Comparison of ENCODE assay signal across 13 cellular contexts in the genomic region with DNA sequence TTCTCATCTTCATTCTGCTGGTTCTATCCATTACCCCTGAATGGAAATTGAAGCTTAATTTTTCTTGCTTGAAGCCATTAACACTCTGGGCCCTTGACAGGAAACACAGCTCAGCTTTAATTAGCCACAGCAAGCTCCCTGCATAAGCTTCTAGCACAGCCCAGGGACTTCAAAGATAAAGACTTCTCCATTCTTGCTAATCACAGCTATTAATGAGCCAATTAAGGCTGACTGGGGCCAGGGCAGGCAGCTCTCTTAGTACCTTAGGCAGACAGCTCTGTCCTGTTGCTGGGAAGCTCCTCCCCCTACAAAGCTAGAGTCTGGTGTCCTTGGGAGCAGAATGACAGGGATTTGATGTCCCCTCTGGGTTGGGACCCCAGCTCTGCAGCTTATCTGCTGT. TPM values are rescaled to one million over a fixed set of nuclear protein-coding genes. Genes with fewer than 3 reads are reported as not detected.
"Had no signal": no experiment of that assay in that cellular context is flagged by ENCODE, and none has a peak within 500 bp of the region (broad histone marks: within the 10 kb centered on the region; RNA-seq: fewer than 3 reads in every experiment).

No MANE protein-coding gene starts in this region.

- H3K36me3 Mint-ChIP-seq: activated naive CD8-positive, alpha-beta T cell treated with anti-CD3 and anti-CD28 coated beads, Interleukin-2, amount 10 ng/mL, durations not matched to agents 7 days and 5 days had no signal

- ATAC-seq: activated T-cell treated with anti-CD3 and anti-CD28 coated beads, Interleukin-2, amount 50 U/mL, for 72 hours; upper lobe of right lung had no signal

- H3K9me3 ChIP-seq: ascending aorta, esophagus squamous epithelium, left ventricle myocardium inferior, ovary, testis, upper lobe of right lung had no signal

- H3K4me3 ChIP-seq: ascending aorta, esophagus squamous epithelium, left ventricle myocardium inferior, ovary, testis, upper lobe of right lung had no signal

- DNase-seq: activated CD4-positive, alpha-beta memory T cell treated with anti-CD3 and anti-CD28 coated beads, Interleukin-2, amount 10 ng/mL, durations not matched to agents 7 days and 5 days; activated naive CD8-positive, alpha-beta T cell treated with anti-CD3 and anti-CD28 coated beads, Interleukin-2, amount 10 ng/mL, durations not matched to agents 7 days and 5 days; activated T-cell treated with anti-CD3 and anti-CD28 coated beads, Interleukin-2, amount 50 U/mL, for 72 hours; esophagus squamous epithelium; foreskin fibroblast; left ventricle myocardium inferior; mesenchymal stem cell; ovary; stimulated activated CD4-positive, alpha-beta T cell treated with anti-CD3 and anti-CD28 coated beads, Interleukin-4, amount 100 ng/mL, for 1 hour; testis; upper lobe of right lung had no signal

- H3K9me3 Mint-ChIP-seq: activated CD4-positive, alpha-beta memory T cell treated with anti-CD3 and anti-CD28 coated beads, Interleukin-2, amount 10 ng/mL, durations not matched to agents 7 days and 5 days; activated naive CD8-positive, alpha-beta T cell treated with anti-CD3 and anti-CD28 coated beads, Interleukin-2, amount 10 ng/mL, durations not matched to agents 7 days and 5 days; activated T-cell treated with anti-CD3 and anti-CD28 coated beads, Interleukin-2, amount 50 U/mL, for 72 hours; stimulated activated naive CD8-positive, alpha-beta T cell treated with anti-CD3 and anti-CD28 coated beads, Interleukin-15, Interleukin-2, amounts not matched to agents 100 ng/mL and 50 ng/mL, for 24 hours had no signal

- H3K27me3 ChIP-seq: ascending aorta, esophagus squamous epithelium, ovary, testis, upper lobe of right lung had no signal

- H3K4me3 Mint-ChIP-seq: activated CD4-positive, alpha-beta memory T cell treated with anti-CD3 and anti-CD28 coated beads, Interleukin-2, amount 10 ng/mL, durations not matched to agents 7 days and 5 days; activated naive CD8-positive, alpha-beta T cell treated with anti-CD3 and anti-CD28 coated beads, Interleukin-2, amount 10 ng/mL, durations not matched to agents 7 days and 5 days; activated T-cell treated with anti-CD3 and anti-CD28 coated beads, Interleukin-2, amount 50 U/mL, for 72 hours; stimulated activated naive CD8-positive, alpha-beta T cell treated with anti-CD3 and anti-CD28 coated beads, Interleukin-15, Interleukin-2, amounts not matched to agents 100 ng/mL and 50 ng/mL, for 24 hours had no signal

- H3K27ac ChIP-seq: ascending aorta, esophagus squamous epithelium, left ventricle myocardium inferior, ovary, testis, upper lobe of right lung had no signal

- H3K4me1 Mint-ChIP-seq: activated CD4-positive, alpha-beta memory T cell treated with anti-CD3 and anti-CD28 coated beads, Interleukin-2, amount 10 ng/mL, durations not matched to agents 7 days and 5 days; activated naive CD8-positive, alpha-beta T cell treated with anti-CD3 and anti-CD28 coated beads, Interleukin-2, amount 10 ng/mL, durations not matched to agents 7 days and 5 days had no signal

- H3K27ac Mint-ChIP-seq: activated CD4-positive, alpha-beta memory T cell treated with anti-CD3 and anti-CD28 coated beads, Interleukin-2, amount 10 ng/mL, durations not matched to agents 7 days and 5 days; activated naive CD8-positive, alpha-beta T cell treated with anti-CD3 and anti-CD28 coated beads, Interleukin-2, amount 10 ng/mL, durations not matched to agents 7 days and 5 days; activated T-cell treated with anti-CD3 and anti-CD28 coated beads, Interleukin-2, amount 50 U/mL, for 72 hours; stimulated activated naive CD8-positive, alpha-beta T cell treated with anti-CD3 and anti-CD28 coated beads, Interleukin-15, Interleukin-2, amounts not matched to agents 100 ng/mL and 50 ng/mL, for 24 hours had no signal

- H3K36me3 ChIP-seq: ascending aorta, esophagus squamous epithelium, left ventricle myocardium inferior, ovary, upper lobe of right lung had no signal

- H3K4me1 ChIP-seq: testis, upper lobe of right lung had no signal

RNA-seq across cellular contexts. Expression of gene TRABD2B, which starts 27.9 kb away (rescaled TPM):
- total RNA-seq: activated CD4-positive, alpha-beta memory T cell treated with anti-CD3 and anti-CD28 coated beads, Interleukin-2, amount 10 ng/mL, durations not matched to agents 7 days and 5 days; activated naive CD8-positive, alpha-beta T cell treated with anti-CD3 and anti-CD28 coated beads, Interleukin-2, amount 10 ng/mL, durations not matched to agents 7 days and 5 days; activated T-cell treated with anti-CD3 and anti-CD28 coated beads, Interleukin-2, amount 50 U/mL, for 72 hours had no signal
